Comparison of ENCODE assay signal across 1 cellular context in genomic region chr11:1749020-1749758, GRCh38.
TF ChIP-seq lines count a peak whose summit lies in the region.

No MANE protein-coding gene starts in this region.

TF ChIP-seq in GM23338, 12 proteins besides CTCF, POLR2A, EP300 and RAD21 (continued from another document):
- TF ChIP-seq REST (IDR thresholded peaks at IDR 0.05; ENCODE audit: unreplicated experiment): no peak
